In genomic region chr4:76211769-76212168, GRCh38 we compare ENCODE assay signal across 9 cellular contexts. TPM values are rescaled to one million over a fixed set of nuclear protein-coding genes. Genes with fewer than 3 reads are reported as not detected.
DNase-seq lines count a peak whose midpoint lies in the region; ATAC-seq and TF ChIP-seq lines count a peak whose summit lies in the region.
"Had no signal": no experiment of that assay in that cellular context is flagged by ENCODE, and none has a peak within 500 bp of the region (broad histone marks: within the 10 kb centered on the region; RNA-seq: fewer than 3 reads in every experiment).

No MANE protein-coding gene starts in this region.

- H3K27ac ChIP-seq in cingulate gyrus (ENCODE audit: low read depth, low read length) (peak overlapping the region; percentile 24), thoracic aorta (peak overlapping the region; percentile 94 to 98)

- peaks cover 55% of the 10 kb centered on the region for H3K4me1 Mint-ChIP-seq in mesothelial cell of epicardium

- no peaks in the 10 kb centered on the region for H3K9me3 ChIP-seq in thoracic aorta

- ATAC-seq in thoracic aorta (ENCODE audit: insufficient number of reproducible peaks, low FRiP score, low read depth) (no peak), GM18519 (IDR thresholded peaks at IDR 0.05; ENCODE audit: low FRiP score, unreplicated experiment) (no peak), GM18511 (IDR thresholded peaks at IDR 0.05; ENCODE audit: unreplicated experiment) (no peak), GM18861 (IDR thresholded peaks at IDR 0.05; ENCODE audit: unreplicated experiment) (no peak)

- no peaks in the 10 kb centered on the region for H3K9me3 Mint-ChIP-seq in mesothelial cell of epicardium

- no peaks in the 10 kb centered on the region for H3K36me3 ChIP-seq in thoracic aorta

- peak overlapping the region; percentile 90 for H3K4me3 ChIP-seq in thoracic aorta

- H3K4me3 Mint-ChIP-seq in mesothelial cell of epicardium, result peak overlapping the region; percentile 91

- TF ChIP-seq CTCF in mesothelial cell of epicardium (IDR thresholded peaks at IDR 0.05; ENCODE audit: unreplicated experiment) (no peak), thoracic aorta (IDR thresholded peaks at IDR 0.05) (no peak)

- peak overlapping the region; percentile 47 for H3K27ac Mint-ChIP-seq in mesothelial cell of epicardium

- H3K27me3 Mint-ChIP-seq in mesothelial cell of epicardium (ENCODE audit: low read depth), result no peaks in the 10 kb centered on the region

- no peaks in the 10 kb centered on the region for H3K36me3 Mint-ChIP-seq in mesothelial cell of epicardium

- DNase-seq in NCI-H69 (lab: John Stamatoyannopoulos, UW) (peak; percentile 32), mesothelial cell of epicardium (ENCODE audit: low spot score in 2 of 2, unreplicated experiment in 2 of 2) (peak in 1 of 2 experiments; percentile 19), thoracic aorta (ENCODE audit: low spot score) (no peak)
- DNase-seq: cortex of kidney, NCI-H187 had no signal

- H3K4me1 ChIP-seq in thoracic aorta (ENCODE audit: control insufficient read depth in 1 of 2, low read depth in 2 of 2), result peaks cover 49 to 74% of the 10 kb centered on the region in 2 donors

- H3K27me3 ChIP-seq in thoracic aorta (replicated peaks; ENCODE audit: insufficient read depth), result no peaks in the 10 kb centered on the region

RNA-seq across cellular contexts. Expression of gene SCARB2, which starts 1.9 kb away (rescaled TPM):
- 97.0 to 106 TPM (median 97.6 TPM) in 3 replicates for total RNA-seq in mesothelial cell of epicardium
- 100 to 1,000 TPM; 133 to 165 TPM for total RNA-seq in thoracic aorta

RNA-seq across cellular contexts. Expression of gene FAM47E, which starts 39.8 kb away (rescaled TPM):
- 1.2 to 2.6 TPM (median 2.3 TPM) in 3 replicates for total RNA-seq in mesothelial cell of epicardium
- total RNA-seq in thoracic aorta, result under 1 TPM; 0.42 to 0.54 TPM
